1 cellular context compared by ENCODE assay signal in the genomic region with DNA sequence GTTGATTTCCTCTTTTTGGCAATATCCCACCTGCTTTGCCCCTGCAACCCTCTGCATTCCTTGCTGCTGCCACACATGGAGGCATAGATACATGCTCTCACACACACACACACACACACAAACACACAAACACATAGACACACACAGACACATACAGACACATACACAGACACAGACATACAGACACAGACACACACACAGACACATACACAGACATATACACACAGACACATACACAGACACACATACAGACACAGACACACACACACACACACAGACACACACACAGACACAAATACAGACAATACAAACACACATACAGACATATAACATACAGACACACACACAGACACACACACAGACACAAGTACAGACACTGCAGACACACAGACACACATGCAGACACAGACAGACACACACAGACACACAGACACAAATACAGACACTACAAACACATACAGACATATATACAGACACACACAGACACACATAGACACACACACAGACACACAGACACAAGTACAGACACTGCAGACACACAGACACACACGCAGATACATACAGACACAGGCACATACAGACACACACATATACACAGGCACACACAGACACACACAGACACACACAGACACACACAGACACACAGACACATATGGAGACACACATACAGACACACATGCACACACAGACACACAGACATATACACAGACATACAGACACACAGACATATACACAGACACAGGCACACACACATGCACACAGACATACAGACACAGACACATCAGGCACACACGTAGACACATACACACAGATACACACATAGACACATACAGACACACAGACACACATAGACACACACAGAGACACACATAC.
TF ChIP-seq lines count a peak whose summit lies in the region.

No MANE protein-coding gene starts in this region.

TF ChIP-seq in H1, 55 proteins besides CTCF, POLR2A, EP300 and RAD21:
- TF ChIP-seq CTBP2 (IDR thresholded peaks at IDR 0.05; ENCODE audit: borderline replicate concordance, insufficient read depth, insufficient read length, low read length) = no peak
- TF ChIP-seq ZNF274 (IDR thresholded peaks at IDR 0.05; ENCODE audit: borderline replicate concordance, extremely low read depth, low read length) = no peak
- TF ChIP-seq, protein P1, sequence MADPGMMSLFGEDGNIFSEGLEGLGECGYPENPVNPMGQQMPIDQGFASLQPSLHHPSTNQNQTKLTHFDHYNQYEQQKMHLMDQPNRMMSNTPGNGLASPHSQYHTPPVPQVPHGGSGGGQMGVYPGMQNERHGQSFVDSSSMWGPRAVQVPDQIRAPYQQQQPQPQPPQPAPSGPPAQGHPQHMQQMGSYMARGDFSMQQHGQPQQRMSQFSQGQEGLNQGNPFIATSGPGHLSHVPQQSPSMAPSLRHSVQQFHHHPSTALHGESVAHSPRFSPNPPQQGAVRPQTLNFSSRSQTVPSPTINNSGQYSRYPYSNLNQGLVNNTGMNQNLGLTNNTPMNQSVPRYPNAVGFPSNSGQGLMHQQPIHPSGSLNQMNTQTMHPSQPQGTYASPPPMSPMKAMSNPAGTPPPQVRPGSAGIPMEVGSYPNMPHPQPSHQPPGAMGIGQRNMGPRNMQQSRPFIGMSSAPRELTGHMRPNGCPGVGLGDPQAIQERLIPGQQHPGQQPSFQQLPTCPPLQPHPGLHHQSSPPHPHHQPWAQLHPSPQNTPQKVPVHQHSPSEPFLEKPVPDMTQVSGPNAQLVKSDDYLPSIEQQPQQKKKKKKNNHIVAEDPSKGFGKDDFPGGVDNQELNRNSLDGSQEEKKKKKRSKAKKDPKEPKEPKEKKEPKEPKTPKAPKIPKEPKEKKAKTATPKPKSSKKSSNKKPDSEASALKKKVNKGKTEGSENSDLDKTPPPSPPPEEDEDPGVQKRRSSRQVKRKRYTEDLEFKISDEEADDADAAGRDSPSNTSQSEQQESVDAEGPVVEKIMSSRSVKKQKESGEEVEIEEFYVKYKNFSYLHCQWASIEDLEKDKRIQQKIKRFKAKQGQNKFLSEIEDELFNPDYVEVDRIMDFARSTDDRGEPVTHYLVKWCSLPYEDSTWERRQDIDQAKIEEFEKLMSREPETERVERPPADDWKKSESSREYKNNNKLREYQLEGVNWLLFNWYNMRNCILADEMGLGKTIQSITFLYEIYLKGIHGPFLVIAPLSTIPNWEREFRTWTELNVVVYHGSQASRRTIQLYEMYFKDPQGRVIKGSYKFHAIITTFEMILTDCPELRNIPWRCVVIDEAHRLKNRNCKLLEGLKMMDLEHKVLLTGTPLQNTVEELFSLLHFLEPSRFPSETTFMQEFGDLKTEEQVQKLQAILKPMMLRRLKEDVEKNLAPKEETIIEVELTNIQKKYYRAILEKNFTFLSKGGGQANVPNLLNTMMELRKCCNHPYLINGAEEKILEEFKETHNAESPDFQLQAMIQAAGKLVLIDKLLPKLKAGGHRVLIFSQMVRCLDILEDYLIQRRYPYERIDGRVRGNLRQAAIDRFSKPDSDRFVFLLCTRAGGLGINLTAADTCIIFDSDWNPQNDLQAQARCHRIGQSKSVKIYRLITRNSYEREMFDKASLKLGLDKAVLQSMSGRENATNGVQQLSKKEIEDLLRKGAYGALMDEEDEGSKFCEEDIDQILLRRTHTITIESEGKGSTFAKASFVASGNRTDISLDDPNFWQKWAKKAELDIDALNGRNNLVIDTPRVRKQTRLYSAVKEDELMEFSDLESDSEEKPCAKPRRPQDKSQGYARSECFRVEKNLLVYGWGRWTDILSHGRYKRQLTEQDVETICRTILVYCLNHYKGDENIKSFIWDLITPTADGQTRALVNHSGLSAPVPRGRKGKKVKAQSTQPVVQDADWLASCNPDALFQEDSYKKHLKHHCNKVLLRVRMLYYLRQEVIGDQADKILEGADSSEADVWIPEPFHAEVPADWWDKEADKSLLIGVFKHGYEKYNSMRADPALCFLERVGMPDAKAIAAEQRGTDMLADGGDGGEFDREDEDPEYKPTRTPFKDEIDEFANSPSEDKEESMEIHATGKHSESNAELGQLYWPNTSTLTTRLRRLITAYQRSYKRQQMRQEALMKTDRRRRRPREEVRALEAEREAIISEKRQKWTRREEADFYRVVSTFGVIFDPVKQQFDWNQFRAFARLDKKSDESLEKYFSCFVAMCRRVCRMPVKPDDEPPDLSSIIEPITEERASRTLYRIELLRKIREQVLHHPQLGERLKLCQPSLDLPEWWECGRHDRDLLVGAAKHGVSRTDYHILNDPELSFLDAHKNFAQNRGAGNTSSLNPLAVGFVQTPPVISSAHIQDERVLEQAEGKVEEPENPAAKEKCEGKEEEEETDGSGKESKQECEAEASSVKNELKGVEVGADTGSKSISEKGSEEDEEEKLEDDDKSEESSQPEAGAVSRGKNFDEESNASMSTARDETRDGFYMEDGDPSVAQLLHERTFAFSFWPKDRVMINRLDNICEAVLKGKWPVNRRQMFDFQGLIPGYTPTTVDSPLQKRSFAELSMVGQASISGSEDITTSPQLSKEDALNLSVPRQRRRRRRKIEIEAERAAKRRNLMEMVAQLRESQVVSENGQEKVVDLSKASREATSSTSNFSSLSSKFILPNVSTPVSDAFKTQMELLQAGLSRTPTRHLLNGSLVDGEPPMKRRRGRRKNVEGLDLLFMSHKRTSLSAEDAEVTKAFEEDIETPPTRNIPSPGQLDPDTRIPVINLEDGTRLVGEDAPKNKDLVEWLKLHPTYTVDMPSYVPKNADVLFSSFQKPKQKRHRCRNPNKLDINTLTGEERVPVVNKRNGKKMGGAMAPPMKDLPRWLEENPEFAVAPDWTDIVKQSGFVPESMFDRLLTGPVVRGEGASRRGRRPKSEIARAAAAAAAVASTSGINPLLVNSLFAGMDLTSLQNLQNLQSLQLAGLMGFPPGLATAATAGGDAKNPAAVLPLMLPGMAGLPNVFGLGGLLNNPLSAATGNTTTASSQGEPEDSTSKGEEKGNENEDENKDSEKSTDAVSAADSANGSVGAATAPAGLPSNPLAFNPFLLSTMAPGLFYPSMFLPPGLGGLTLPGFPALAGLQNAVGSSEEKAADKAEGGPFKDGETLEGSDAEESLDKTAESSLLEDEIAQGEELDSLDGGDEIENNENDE (IDR thresholded peaks at IDR 0.05; ENCODE audit: insufficient replicate concordance, low read length) = no peak
- no peak for TF ChIP-seq GTF2F1 (IDR thresholded peaks at IDR 0.05; ENCODE audit: borderline replicate concordance, low read depth, low read length)
- no peak for TF ChIP-seq PHF8 (conservative IDR thresholded peaks at IDR 0.05; ENCODE audit: low read depth, low read length)
- no peak for TF ChIP-seq SIX5 (IDR thresholded peaks at IDR 0.05; ENCODE audit: low read depth, low read length)
- no peak for TF ChIP-seq JUN (IDR thresholded peaks at IDR 0.05; ENCODE audit: low read depth, low read length)
- no peak for TF ChIP-seq BRCA1 (IDR thresholded peaks at IDR 0.05; ENCODE audit: low read depth, low read length)
- no peak for TF ChIP-seq POLR2AphosphoS5 (IDR thresholded peaks at IDR 0.05; ENCODE audit: low read depth, low read length)
TF ChIP-seq in H1: peak in this region for 0.
